ENCODE assay signal across 1 cellular context in the genomic region with DNA sequence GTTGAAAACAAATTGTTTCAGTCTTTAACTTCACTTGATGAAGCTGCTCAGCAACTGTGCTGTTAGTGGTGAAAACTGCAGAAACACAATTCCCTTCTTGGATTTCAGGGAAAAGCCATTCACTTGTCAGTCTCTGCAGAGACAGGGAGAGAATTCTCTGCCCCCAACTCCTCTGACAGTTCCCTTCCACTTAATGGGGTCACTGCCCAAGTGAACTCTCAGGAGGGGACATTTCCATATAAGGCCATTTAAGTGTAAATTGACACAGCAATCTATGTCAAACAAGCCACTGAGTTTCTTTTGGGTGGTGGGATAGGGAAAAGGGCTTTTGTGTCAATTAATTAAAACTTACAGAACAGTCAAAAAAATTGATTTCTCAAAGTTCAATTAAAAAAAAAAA.
A peak's percentile ranks its signal among the peaks of the same experiment; 100 is the strongest.
TF ChIP-seq lines count a peak whose summit lies in the region.

No MANE protein-coding gene starts in this region.

TF ChIP-seq in HepG2, 621 proteins besides CTCF, POLR2A, EP300 and RAD21:
- TF ChIP-seq RBM22 (optimal IDR thresholded peaks at IDR 0.05; ENCODE audit: low read length) (peak; percentile 31), NFIB (CRISPR knock-in tag; IDR thresholded peaks at IDR 0.05; ENCODE audit: borderline replicate concordance) (no peak), SRF (IDR thresholded peaks at IDR 0.05; ENCODE audit: low read depth, low read length) (peak; percentile 78)
